ENCODE assay signal across 11 cellular contexts in genomic region chr19:14115761-14116160, GRCh38. TPM values are rescaled to one million over a fixed set of nuclear protein-coding genes. Genes with fewer than 3 reads are reported as not detected.
A peak's percentile ranks its signal among the peaks of the same experiment; 100 is the strongest.
DNase-seq lines count a peak whose midpoint lies in the region; ATAC-seq and TF ChIP-seq lines count a peak whose summit lies in the region.
"Had no signal": no experiment of that assay in that cellular context is flagged by ENCODE, and none has a peak within 500 bp of the region (broad histone marks: within the 10 kb centered on the region; RNA-seq: fewer than 3 reads in every experiment).

No MANE protein-coding gene starts in this region.

- peaks cover 74% of the 10 kb centered on the region for H3K4me1 ChIP-seq in lower lobe of right lung
- H3K4me1 ChIP-seq in subcutaneous abdominal adipose tissue (ENCODE audit: control insufficient read depth in 5 of 5, insufficient read depth in 5 of 5, low read length in 5 of 5), result peaks cover 34 to 89% (median 87%) of the 10 kb centered on the region in 5 donors
- H3K4me1 ChIP-seq in mucosa of descending colon (ENCODE audit: low read depth), result peaks cover 46% of the 10 kb centered on the region

- TF ChIP-seq CTCF in lower lobe of right lung (IDR thresholded peaks at IDR 0.05) (no peak), mucosa of descending colon (IDR thresholded peaks at IDR 0.05) (no peak)

- H3K36me3 ChIP-seq in lower lobe of right lung (no peaks in the 10 kb centered on the region), subcutaneous abdominal adipose tissue (ENCODE audit: control insufficient read depth in 5 of 5, insufficient read depth in 5 of 5, low read length in 5 of 5) (no peaks in the 10 kb centered on the region), mucosa of descending colon (ENCODE audit: low read depth) (no peaks in the 10 kb centered on the region)

- no peaks in the 10 kb centered on the region for H3K9me3 Mint-ChIP-seq in activated CD4-positive, alpha-beta T cell treated with anti-CD3 and anti-CD28 coated beads, Interleukin-2, amount 10 ng/mL, durations not matched to agents 24 days and 14 days
- no peaks in the 10 kb centered on the region for H3K9me3 Mint-ChIP-seq in activated naive CD8-positive, alpha-beta T cell treated with anti-CD3 and anti-CD28 coated beads for 36 hours

- H3K36me3 Mint-ChIP-seq in activated CD4-positive, alpha-beta T cell treated with anti-CD3 and anti-CD28 coated beads, Interleukin-2, amount 10 ng/mL, durations not matched to agents 24 days and 14 days (ENCODE audit: low read depth), result peaks cover 8% of the 10 kb centered on the region
- H3K36me3 Mint-ChIP-seq in activated naive CD8-positive, alpha-beta T cell treated with anti-CD3 and anti-CD28 coated beads for 36 hours, result no peaks in the 10 kb centered on the region

- H3K9ac ChIP-seq in subcutaneous abdominal adipose tissue (ENCODE audit: low read length in 5 of 5), result peak overlapping the region; percentile 16 to 94 (median 77)

- no peaks in the 10 kb centered on the region for H3K9me3 ChIP-seq in lower lobe of right lung
- no peaks in the 10 kb centered on the region for H3K9me3 ChIP-seq in subcutaneous abdominal adipose tissue (ENCODE audit: control insufficient read depth in 5 of 5, low read length in 5 of 5)
- H3K9me3 ChIP-seq in mucosa of descending colon, result no peaks in the 10 kb centered on the region

- H3K4me3 ChIP-seq in lower lobe of right lung, result no peak overlapping the region
- peak overlapping the region in 3 of 5 donors; percentile 80 to 95 (median 87) for H3K4me3 ChIP-seq in subcutaneous abdominal adipose tissue (ENCODE audit: low read depth in 1 of 5, low read length in 5 of 5)
- no peak overlapping the region for H3K4me3 ChIP-seq in mucosa of descending colon

- H3K27me3 ChIP-seq in lower lobe of right lung (ENCODE audit: low read depth) (no peaks in the 10 kb centered on the region), subcutaneous abdominal adipose tissue (ENCODE audit: control insufficient read depth in 5 of 5, insufficient read depth in 4 of 5, low read length in 5 of 5) (no peaks in the 10 kb centered on the region)

- intact Hi-C loops in activated CD4-positive, alpha-beta T cell treated with anti-CD3 and anti-CD28 coated beads, Interleukin-2, amount 10 ng/mL, durations not matched to agents 24 days and 14 days (cut with micrococcal nuclease), result loop anchor here (5.0 to 10.0 kb wide), 2 partner anchors 518 to 841 kb away; no protein-coding TSS in a partner anchor
- intact Hi-C loops in lower lobe of right lung (cut with DNase I), result no loop called here
- intact Hi-C loops in mucosa of descending colon (cut with DNase I, micrococcal nuclease), result loop anchor here in 1 of 2 donors (5.0 kb wide), 1 partner anchor 108 kb away; the partner anchor contains the start of gene RFX1

- H3K4me3 Mint-ChIP-seq in activated CD4-positive, alpha-beta T cell treated with anti-CD3 and anti-CD28 coated beads, Interleukin-2, amount 10 ng/mL, durations not matched to agents 24 days and 14 days, result peak overlapping the region; percentile 98
- peak overlapping the region; percentile 87 for H3K4me3 Mint-ChIP-seq in activated naive CD8-positive, alpha-beta T cell treated with anti-CD3 and anti-CD28 coated beads for 36 hours

- no peak overlapping the region for H3K27ac Mint-ChIP-seq in activated CD4-positive, alpha-beta T cell treated with anti-CD3 and anti-CD28 coated beads, Interleukin-2, amount 10 ng/mL, durations not matched to agents 24 days and 14 days
- H3K27ac Mint-ChIP-seq in activated naive CD8-positive, alpha-beta T cell treated with anti-CD3 and anti-CD28 coated beads for 36 hours, result no peak overlapping the region

- peaks cover 40% of the 10 kb centered on the region for H3K4me1 Mint-ChIP-seq in activated CD4-positive, alpha-beta T cell treated with anti-CD3 and anti-CD28 coated beads, Interleukin-2, amount 10 ng/mL, durations not matched to agents 24 days and 14 days
- H3K4me1 Mint-ChIP-seq in activated naive CD8-positive, alpha-beta T cell treated with anti-CD3 and anti-CD28 coated beads for 36 hours, result peaks cover 43% of the 10 kb centered on the region

- DNase-seq in activated CD4-positive, alpha-beta T cell treated with anti-CD3 and anti-CD28 coated beads, Interleukin-2, amount 10 ng/mL, durations not matched to agents 24 days and 14 days, result no peak
- DNase-seq in activated CD4-positive, alpha-beta T cell treated with anti-CD3 and anti-CD28 coated beads, Interleukin-2, amount 50 U/mL, for 1 hour, result no peak
- DNase-seq in activated naive CD8-positive, alpha-beta T cell treated with anti-CD3 and anti-CD28 coated beads for 36 hours, result no peak
- DNase-seq in lower lobe of right lung (no peak), mucosa of descending colon (no peak)
- DNase-seq: stimulated activated CD4-positive, alpha-beta T cell treated with anti-CD3 and anti-CD28 coated beads, Interleukin-1b, Interleukin-23, amount 100 ng/mL, for 48 hours had no signal

- ATAC-seq in lower lobe of right lung, result no peak
- no peak for ATAC-seq in mucosa of descending colon
- no peak for ATAC-seq in HG03095 (IDR thresholded peaks at IDR 0.05; ENCODE audit: unreplicated experiment)
- ATAC-seq in GM21723 (IDR thresholded peaks at IDR 0.05; ENCODE audit: unreplicated experiment), result no peak

- H3K27me3 Mint-ChIP-seq in activated CD4-positive, alpha-beta T cell treated with anti-CD3 and anti-CD28 coated beads, Interleukin-2, amount 10 ng/mL, durations not matched to agents 24 days and 14 days, result no peaks in the 10 kb centered on the region
- no peaks in the 10 kb centered on the region for H3K27me3 Mint-ChIP-seq in activated naive CD8-positive, alpha-beta T cell treated with anti-CD3 and anti-CD28 coated beads for 36 hours

- H3K27ac ChIP-seq in lower lobe of right lung (peak overlapping the region; percentile 18), subcutaneous abdominal adipose tissue (ENCODE audit: low read depth, low read length) (peak overlapping the region; percentile 76)

RNA-seq across cellular contexts. Expression of gene PRKACA, which starts 1.8 kb away (rescaled TPM):
- total RNA-seq in activated CD4-positive, alpha-beta T cell treated with anti-CD3 and anti-CD28 coated beads, Interleukin-2, amount 10 ng/mL, durations not matched to agents 24 days and 14 days, result 62.6 and 64.7 TPM in 2 replicates
- 10 to 100 TPM; 54.3 to 56.0 TPM for total RNA-seq in activated naive CD8-positive, alpha-beta T cell treated with anti-CD3 and anti-CD28 coated beads for 36 hours
- total RNA-seq in lower lobe of right lung (87.1 TPM), mucosa of descending colon (100 to 1,000 TPM in 1 of 3 donors, 10 to 100 TPM in 2; 75.4 to 100 (median 89.1) TPM)

RNA-seq across cellular contexts. Expression of gene ASF1B, which starts 20.6 kb away (rescaled TPM):
- total RNA-seq in activated CD4-positive, alpha-beta T cell treated with anti-CD3 and anti-CD28 coated beads, Interleukin-2, amount 10 ng/mL, durations not matched to agents 24 days and 14 days, result 85.8 and 90.2 TPM in 2 replicates
- 10 to 100 TPM; 77.5 to 78.5 TPM for total RNA-seq in activated naive CD8-positive, alpha-beta T cell treated with anti-CD3 and anti-CD28 coated beads for 36 hours
- total RNA-seq in lower lobe of right lung (2.6 TPM), mucosa of descending colon (10 to 100 TPM in 1 of 3 donors, 1 to 10 TPM in 2; 2.4 to 21.7 (median 5.5) TPM)

RNA-seq across cellular contexts. Expression of gene SAMD1, which starts 25.2 kb away (rescaled TPM):
- total RNA-seq in activated CD4-positive, alpha-beta T cell treated with anti-CD3 and anti-CD28 coated beads, Interleukin-2, amount 10 ng/mL, durations not matched to agents 24 days and 14 days, result 147 and 152 TPM in 2 replicates
- 10 to 100 TPM; 66.7 to 68.0 TPM for total RNA-seq in activated naive CD8-positive, alpha-beta T cell treated with anti-CD3 and anti-CD28 coated beads for 36 hours
- 51.4 TPM for total RNA-seq in lower lobe of right lung
- total RNA-seq in mucosa of descending colon, result 10 to 100 TPM; 39.8 to 61.8 (median 49.6) TPM

RNA-seq across cellular contexts. Expression of gene C19orf67, which starts 30.2 kb away (rescaled TPM):
- 0.54 and 0.58 TPM in 2 replicates for total RNA-seq in activated CD4-positive, alpha-beta T cell treated with anti-CD3 and anti-CD28 coated beads, Interleukin-2, amount 10 ng/mL, durations not matched to agents 24 days and 14 days
- total RNA-seq in activated naive CD8-positive, alpha-beta T cell treated with anti-CD3 and anti-CD28 coated beads for 36 hours, result not detected
- total RNA-seq in lower lobe of right lung, result not detected
- total RNA-seq in mucosa of descending colon, result under 1 TPM in 1 of 3 donors, not detected in 2; 0.27 TPM
- total RNA-seq: A673, bronchial epithelial cell had no signal

RNA-seq across cellular contexts. Expression of gene MISP3, which starts 43.2 kb away (rescaled TPM):
- total RNA-seq in activated CD4-positive, alpha-beta T cell treated with anti-CD3 and anti-CD28 coated beads, Interleukin-2, amount 10 ng/mL, durations not matched to agents 24 days and 14 days, result 2.7 and 3.6 TPM in 2 replicates
- under 1 TPM; 0.20 to 0.31 TPM for total RNA-seq in activated naive CD8-positive, alpha-beta T cell treated with anti-CD3 and anti-CD28 coated beads for 36 hours
- 7.1 TPM for total RNA-seq in lower lobe of right lung
- total RNA-seq in mucosa of descending colon, result 10 to 100 TPM; 13.6 to 34.2 (median 32.9) TPM

Comparison
In these comparisons a context has a peak if more than half of its experiments do, and no peak if none do; other contexts are left out.
1. H3K4me3 ChIP-seq: peak in subcutaneous abdominal adipose tissue (3 of 5); none in lower lobe of right lung (single experiment) and mucosa of descending colon (single experiment).